In genomic region chr2:20052872-20053281, GRCh38 we compare ENCODE assay signal across 8 cellular contexts. TPM values are rescaled to one million over a fixed set of nuclear protein-coding genes. Genes with fewer than 3 reads are reported as not detected.
DNase-seq lines count a peak whose midpoint lies in the region; ATAC-seq and TF ChIP-seq lines count a peak whose summit lies in the region.

No MANE protein-coding gene starts in this region.

- CTCF ChIA-PET in PC-9 (lab: Charles Lee): no interaction called here

- H3K9me3 ChIP-seq in HUES64 (ENCODE audit: insufficient read depth, low read depth, low read length) (no peaks in the 10 kb centered on the region), PC-9 (ENCODE audit: insufficient read depth, low read depth) (no peaks in the 10 kb centered on the region), esophagus muscularis mucosa (no peaks in the 10 kb centered on the region)

- H3K4me1 ChIP-seq in HUES64 (ENCODE audit: insufficient read depth, low read length) (peaks cover 19% of the 10 kb centered on the region), PC-9 (replicated peaks; ENCODE audit: insufficient read depth) (peaks cover 34% of the 10 kb centered on the region), esophagus muscularis mucosa (peaks cover 29 to 33% (median 30%) of the 10 kb centered on the region in 4 donors)

- H3K27ac ChIP-seq in HUES64 (ENCODE audit: low read depth, low read length): peak overlapping the region; percentile 91; the same call in 1 of the 2 replicates
- H3K27ac ChIP-seq in PC-9: peak overlapping the region; percentile 94
- H3K27ac ChIP-seq in esophagus muscularis mucosa (replicated peaks in 1 of 4): peak overlapping the region; percentile 95 to 99 (median 99)

- H3F3A ChIP-seq in PC-9 (ENCODE audit: insufficient read depth, low read depth): peaks cover 19% of the 10 kb centered on the region

- POLR2A ChIA-PET in PC-9 (lab: Charles Lee; ENCODE audit: unreplicated experiment): interaction anchor here (0.7 kb wide), 2 partner anchors 13 to 117 kb away, joined by 3 to 4 read pairs; no protein-coding TSS in a partner anchor

- peaks cover 19% of the 10 kb centered on the region for H4K20me1 ChIP-seq in PC-9 (ENCODE audit: insufficient read depth)

- H3K27me3 ChIP-seq in HUES64 (ENCODE audit: insufficient read depth, low read length): no peaks in the 10 kb centered on the region
- H3K27me3 ChIP-seq in PC-9 (ENCODE audit: insufficient read depth, low read depth): no peaks in the 10 kb centered on the region
- H3K27me3 ChIP-seq in esophagus muscularis mucosa: no peaks in the 10 kb centered on the region

- 69% methylated on average over 5 of the region's 5 CpGs for WGBS in HUES64
- WGBS in esophagus muscularis mucosa: 13% methylated on average over 5 of the region's 5 CpGs

- intact Hi-C loops in PC-9 (cut with micrococcal nuclease; ENCODE audit: unreplicated experiment) (loop anchor here (1.0 to 5.0 kb wide), 2 partner anchors 13 to 179 kb away; no protein-coding TSS in a partner anchor), esophagus muscularis mucosa (cut with DNase I) (loop anchor here (5.0 to 10.0 kb wide), 2 partner anchors 41 to 698 kb away; partner anchors contain the start of genes MATN3 and OSR1)

- H3K9me2 ChIP-seq in PC-9 (ENCODE audit: insufficient read depth): no peaks in the 10 kb centered on the region

- peaks cover 36% of the 10 kb centered on the region for H3K79me2 ChIP-seq in PC-9 (ENCODE audit: low read depth)

- H3K36me3 ChIP-seq in HUES64 (ENCODE audit: insufficient read depth, low read length): no peaks in the 10 kb centered on the region
- H3K36me3 ChIP-seq in PC-9 (ENCODE audit: low read depth): no peaks in the 10 kb centered on the region
- H3K36me3 ChIP-seq in esophagus muscularis mucosa: no peaks in the 10 kb centered on the region

- peak overlapping the region; percentile 88 for H3K9ac ChIP-seq in HUES64 (ENCODE audit: low read depth, low read length)

- TF ChIP-seq EP300 in esophagus muscularis mucosa (IDR thresholded peaks at IDR 0.05): no peak

- H2AFZ ChIP-seq in PC-9: peak overlapping the region; percentile 89

- TF ChIP-seq POLR2A in esophagus muscularis mucosa (IDR thresholded peaks at IDR 0.05; ENCODE audit: low read depth): no peak

- TF ChIP-seq CTCF in AG09319 (IDR thresholded peaks at IDR 0.05; ENCODE audit: low read depth, low read length) (no peak), PC-9 (conservative IDR thresholded peaks at IDR 0.05) (no peak), esophagus muscularis mucosa (IDR thresholded peaks at IDR 0.05) (no peak), omental fat pad (IDR thresholded peaks at IDR 0.05) (no peak)

- ATAC-seq in omental fat pad (ENCODE audit: low FRiP score) (peak; percentile 58), GM18858 (IDR thresholded peaks at IDR 0.05; ENCODE audit: unreplicated experiment) (no peak), GM21825 (IDR thresholded peaks at IDR 0.05; ENCODE audit: unreplicated experiment) (no peak)

- BruUV-seq in PC-9 (replicated peaks; lab: Mats Ljungman, UMichigan): no TSS peak

- H3K4me2 ChIP-seq in PC-9: peak overlapping the region; percentile 98

- DNase-seq in AG09319 (ENCODE audit: extremely low read depth, low read depth): peak; percentile 62
- peak; percentile 48 to 82 for DNase-seq in PC-9
- DNase-seq in esophagus muscularis mucosa (ENCODE audit: extremely low spot score): no peak
- peak; percentile 84 for DNase-seq in omental fat pad (ENCODE audit: low spot score)
- no peak for DNase-seq in GM19238 (ENCODE audit: insufficient read length, low spot score)

- H3K4me3 ChIP-seq in HUES64 (ENCODE audit: low read length) (peak overlapping the region; percentile 80), PC-9 (peak overlapping the region; percentile 85), esophagus muscularis mucosa (peak overlapping the region; percentile 71 to 94 (median 88))

RNA-seq across cellular contexts. Expression of gene LAPTM4A, which starts 1.4 kb away (rescaled TPM):
- 165 TPM for polyA plus RNA-seq in HUES64 (2013, experiment 1 of 2)
- 183 TPM for polyA plus RNA-seq in HUES64 (2013, experiment 2 of 2)
- total RNA-seq in PC-9 (2021): 96.6 and 125 TPM in 2 replicates
- total RNA-seq in esophagus muscularis mucosa: 100 to 1,000 TPM; 154 to 215 (median 192) TPM
- total RNA-seq in omental fat pad: 100 to 1,000 TPM; 174 to 306 (median 225) TPM

RNA-seq across cellular contexts. Expression of gene MATN3, which starts 40.4 kb away (rescaled TPM):
- polyA plus RNA-seq in HUES64 (2013, experiment 1 of 2): 6.5 TPM
- 7.1 TPM for polyA plus RNA-seq in HUES64 (2013, experiment 2 of 2)
- total RNA-seq in PC-9 (2021) (1.0 and 1.9 TPM in 2 replicates), esophagus muscularis mucosa (1 to 10 TPM in 1 of 4 donors, under 1 TPM in 3; 0.66 to 1.3 (median 0.82) TPM), omental fat pad (1 to 10 TPM in 3 of 4 donors, under 1 TPM in 1; 0.28 to 9.1 (median 1.5) TPM)

Comparison
In these comparisons a context has a peak if more than half of its experiments do, and no peak if none do; other contexts are left out.
1. DNase-seq: peak in AG09319 (single experiment), PC-9 (2 of 2) and omental fat pad (single experiment); none in esophagus muscularis mucosa (single experiment) and GM19238 (single experiment).
2. Peak in every context shown above with its lines, with median percentiles within 50 percentile points of each other: H3K27ac ChIP-seq and H3K4me3 ChIP-seq.